In the genomic region with DNA sequence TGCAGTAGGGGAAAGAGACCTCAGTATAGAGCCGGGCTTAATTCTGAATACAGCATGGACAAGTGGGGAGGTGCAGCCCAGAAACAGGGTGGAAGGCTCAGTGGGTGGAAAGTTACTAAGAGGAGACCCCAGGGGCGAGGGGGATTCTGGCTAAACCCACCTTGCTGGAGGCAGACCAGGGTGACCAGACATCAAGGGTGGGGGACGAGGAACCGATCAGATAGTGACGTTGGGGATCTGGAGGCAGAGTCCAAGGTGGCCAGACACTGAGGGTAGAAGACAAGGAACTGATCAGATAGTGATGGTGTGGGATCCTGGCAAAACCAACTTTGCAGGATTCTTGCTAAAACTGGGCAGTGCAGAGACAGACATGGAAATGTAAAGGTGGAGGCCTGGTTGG, we compare ENCODE assay signal across 26 cellular contexts. TPM values are rescaled to one million over a fixed set of nuclear protein-coding genes. Genes with fewer than 3 reads are reported as not detected.
"Had no signal": no experiment of that assay in that cellular context is flagged by ENCODE, and none has a peak within 500 bp of the region (broad histone marks: within the 10 kb centered on the region; RNA-seq: fewer than 3 reads in every experiment).

No MANE protein-coding gene starts in this region.

- DNase-seq: cortex of kidney; effector memory CD8-positive, alpha-beta T cell; foreskin fibroblast; gastrocnemius medialis; head of caudate nucleus; left ventricle myocardium superior; lower lobe of right lung; natural killer cell; nucleus accumbens; right cardiac atrium; sigmoid colon; stimulated activated CD4-positive, alpha-beta T cell treated with anti-CD3 and anti-CD28 coated beads, Interleukin-2, amount 100 ng/mL, for 24 hours; stimulated activated CD4-positive, alpha-beta T cell treated with anti-CD3 and anti-CD28 coated beads, Interleukin-4, amount 100 ng/mL, for 24 hours; stimulated activated naive CD4-positive, alpha-beta T cell treated with Interleukin-2 at 50 U/mL for 16 hours; stomach; thyroid gland; uterus had no signal

- H3K9me3 ChIP-seq: gastrocnemius medialis, lower lobe of right lung, prostate gland, thyroid gland had no signal

- H3K36me3 ChIP-seq: gastrocnemius medialis, lower lobe of right lung, neural progenitor cell, prostate gland, sigmoid colon, stomach, thyroid gland, uterus had no signal

- H3K4me1 ChIP-seq: gastrocnemius medialis, lower lobe of right lung, prostate gland, uterus had no signal

- H3K4me1 Mint-ChIP-seq: natural killer cell; stimulated activated effector memory CD8-positive, alpha-beta T cell treated with anti-CD3 and anti-CD28 coated beads, Interleukin-12 subunit alpha, Interleukin-12 subunit beta, amount 100 ng/mL, for 72 hours had no signal

- H2AFZ ChIP-seq: neural progenitor cell had no signal

- H3K4me3 Mint-ChIP-seq: effector memory CD8-positive, alpha-beta T cell; natural killer cell; neural progenitor cell; stimulated activated effector memory CD8-positive, alpha-beta T cell treated with anti-CD3 and anti-CD28 coated beads, Interleukin-12 subunit alpha, Interleukin-12 subunit beta, amount 100 ng/mL, for 72 hours; type B pancreatic cell had no signal

- H3K4me3 ChIP-seq: gastrocnemius medialis, lower lobe of right lung, neural progenitor cell, prostate gland, sigmoid colon, stomach, thyroid gland, uterus had no signal

- H3K36me3 Mint-ChIP-seq: natural killer cell; stimulated activated effector memory CD8-positive, alpha-beta T cell treated with anti-CD3 and anti-CD28 coated beads, Interleukin-12 subunit alpha, Interleukin-12 subunit beta, amount 100 ng/mL, for 72 hours had no signal

- H3K27me3 ChIP-seq: gastrocnemius medialis, neural progenitor cell, sigmoid colon, stomach, thyroid gland, uterus had no signal

- H3K27ac Mint-ChIP-seq: effector memory CD8-positive, alpha-beta T cell; natural killer cell; neural progenitor cell; stimulated activated effector memory CD8-positive, alpha-beta T cell treated with anti-CD3 and anti-CD28 coated beads, Interleukin-12 subunit alpha, Interleukin-12 subunit beta, amount 100 ng/mL, for 72 hours; type B pancreatic cell had no signal

- H3K4me2 ChIP-seq: neural progenitor cell had no signal

- H3K27me3 Mint-ChIP-seq: type B pancreatic cell had no signal

- H3K27ac ChIP-seq: epithelial cell of prostate, gastrocnemius medialis, lower lobe of right lung, neural progenitor cell, prostate gland, sigmoid colon, stomach, thyroid gland, uterus had no signal

- H3K9ac ChIP-seq: neural progenitor cell had no signal

RNA-seq across cellular contexts. Expression of a gene that starts 36.8 kb away (rescaled TPM):
- total RNA-seq: dermis microvascular lymphatic vessel endothelial cell, mononuclear cell, osteocyte had no signal
- polyA plus RNA-seq: keratinocyte had no signal
